Comparison of ENCODE assay signal across 8 cellular contexts in the genomic region with DNA sequence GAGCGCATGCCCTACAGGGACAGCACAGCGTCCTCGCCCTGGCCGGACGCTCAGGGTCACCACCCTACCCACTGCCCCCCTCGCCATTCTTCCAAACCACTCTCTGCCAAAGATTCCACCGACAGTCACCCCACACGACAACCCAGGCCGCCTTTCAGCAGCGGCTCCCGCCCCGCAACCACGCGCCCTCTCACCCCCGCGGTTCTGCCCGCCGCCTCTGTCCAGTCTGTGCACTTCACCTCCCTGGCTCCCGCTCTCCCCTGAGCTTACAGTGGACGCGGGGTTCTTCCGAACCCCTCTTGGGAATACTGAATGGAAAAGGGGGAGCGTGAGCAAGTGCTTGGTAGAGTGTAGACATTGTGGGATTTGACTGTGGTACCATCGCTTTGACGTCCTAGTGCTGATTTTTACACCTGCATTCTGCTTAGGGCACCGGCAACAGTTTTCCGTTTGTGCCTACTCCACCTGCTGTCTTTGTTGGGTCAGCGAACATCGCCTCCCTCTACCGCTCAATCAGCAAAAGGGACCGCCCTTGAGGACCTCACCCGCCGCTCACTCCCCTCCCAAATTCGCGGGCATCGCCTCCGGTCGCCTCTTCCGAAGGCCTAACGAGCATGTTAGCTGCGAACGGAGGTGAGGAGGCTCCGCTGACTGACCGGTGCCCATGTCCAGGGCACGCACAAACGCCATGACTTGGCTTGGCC.
DNase-seq lines count a peak whose midpoint lies in the region; ATAC-seq and TF ChIP-seq lines count a peak whose summit lies in the region.
"Not testable (repeated sequence)": the region's sequence is repeated elsewhere in the genome, so short reads cannot be mapped to it uniquely, and the experiment has no call there.

No MANE protein-coding gene starts in this region.

- H3K23ac ChIP-seq in neuronal stem cell (ENCODE audit: low read depth, low read length, poor library complexity): not testable (repeated sequence)

- not testable (repeated sequence) for H3K18ac ChIP-seq in neuronal stem cell (ENCODE audit: low read length)

- CTCF ChIA-PET in CD8-positive, alpha-beta T cell (lab: Charles Lee): not testable (repeated sequence)

- H3K14ac ChIP-seq in neuronal stem cell (ENCODE audit: low read length): not testable (repeated sequence)

- H3K4me3 Mint-ChIP-seq in CD8-positive, alpha-beta T cell: peak overlapping the region; percentile 84
- peak overlapping the region; percentile 82 for H3K4me3 Mint-ChIP-seq in activated naive CD8-positive, alpha-beta T cell

- peak overlapping the region; percentile 33 for H3K4me2 ChIP-seq in neuronal stem cell (ENCODE audit: insufficient read depth, low read length, poor library complexity, severe bottlenecking)

- not testable (repeated sequence) for TF ChIP-seq EP300 in stomach (IDR thresholded peaks at IDR 0.05)

- POLR2A ChIA-PET in CD8-positive, alpha-beta T cell (lab: Charles Lee): not testable (repeated sequence)

- not testable (repeated sequence) for H2BK120ac ChIP-seq in neuronal stem cell (ENCODE audit: low read depth, low read length)

- whole genome bisulfite sequencing in neuronal stem cell (ENCODE audit: extremely low coverage in 2 of 2, insufficient read length in 2 of 2, insufficient replicate concordance in 1 of 2), 2 donors: no CpG with 5 or more reads among the region's 46 CpGs
- 6 to 25% (median 11%) methylated on average over 14 to 44 of the region's 46 CpGs for WGBS in stomach, 5 donors

- not testable (repeated sequence) for H2BK5ac ChIP-seq in neuronal stem cell (ENCODE audit: low read length)

- not testable (repeated sequence) for H3K27me3 Mint-ChIP-seq in CD8-positive, alpha-beta T cell (ENCODE audit: low read depth); activated naive CD8-positive, alpha-beta T cell

- H4K91ac ChIP-seq in neuronal stem cell (ENCODE audit: low read depth, low read length, poor library complexity): not testable (repeated sequence)

- H3K27ac ChIP-seq in CD8-positive, alpha-beta T cell (ENCODE audit: low read depth, low read length); Peyer's patch; effector memory CD4-positive, alpha-beta T cell (ENCODE audit: insufficient read depth, low read length, poor library complexity, severe bottlenecking); neuronal stem cell (replicated peaks; ENCODE audit: low read length); stomach: not testable (repeated sequence)

- H3K79me1 ChIP-seq in neuronal stem cell (ENCODE audit: low read depth, low read length): not testable (repeated sequence)

- H3K27me3 ChIP-seq in CD8-positive, alpha-beta T cell (ENCODE audit: insufficient read depth, low read length); Peyer's patch; effector memory CD4-positive, alpha-beta T cell (replicated peaks; ENCODE audit: control insufficient read depth, insufficient read depth, low read length, poor library complexity, severe bottlenecking): not testable (repeated sequence)
- H3K27me3 ChIP-seq in iPS-15b (ENCODE audit: control insufficient read depth, insufficient read depth, low read length) (peaks cover 23% of the 10 kb centered on the region), neuronal stem cell (ENCODE audit: control insufficient read depth in 3 of 3, insufficient read depth in 3 of 3, low read depth in 1 of 3, low read length in 3 of 3) (peaks cover 0 to 14% (median 0%) of the 10 kb centered on the region in 3 experiments), stomach (peaks cover 0 to 28% (median 13%) of the 10 kb centered on the region in 3 donors)

- ATAC-seq in CD8-positive, alpha-beta T cell: peak; percentile 29

- not testable (repeated sequence) for TF ChIP-seq POLR2A in Peyer's patch (IDR thresholded peaks at IDR 0.05); stomach (IDR thresholded peaks at IDR 0.05)

- peak in 1 of 7 experiments; percentile 7 for DNase-seq in CD8-positive, alpha-beta T cell
- DNase-seq in Peyer's patch: peak in 1 of 3 donors; percentile 43
- peak; percentile 67 for DNase-seq in activated CD8-positive, alpha-beta memory T cell treated with anti-CD3 and anti-CD28 coated beads for 24 hours
- not testable (repeated sequence) for DNase-seq in effector memory CD4-positive, alpha-beta T cell; neuronal stem cell (ENCODE audit: low spot score); stomach

- H3K9me3 ChIP-seq in CD8-positive, alpha-beta T cell (ENCODE audit: low read length); Peyer's patch; effector memory CD4-positive, alpha-beta T cell (ENCODE audit: control insufficient read depth, low read length); iPS-15b (ENCODE audit: control insufficient read depth, insufficient read depth, low read length); neuronal stem cell (replicated peaks in 1 of 2; ENCODE audit: control insufficient read depth in 2 of 2, insufficient read depth in 1 of 2, low read depth in 1 of 2, low read length in 2 of 2); stomach: not testable (repeated sequence)

- intact Hi-C loops in CD8-positive, alpha-beta T cell (cut with DNase I, micrococcal nuclease); stomach (cut with DNase I; ENCODE audit: low total_unique reads): not testable (repeated sequence)

- H3K9me3 Mint-ChIP-seq in CD8-positive, alpha-beta T cell; activated naive CD8-positive, alpha-beta T cell (ENCODE audit: low read depth): not testable (repeated sequence)

- not testable (repeated sequence) for H3K36me3 Mint-ChIP-seq in CD8-positive, alpha-beta T cell; activated naive CD8-positive, alpha-beta T cell

- not testable (repeated sequence) for H3K9ac ChIP-seq in iPS-15b (ENCODE audit: low read depth, low read length); neuronal stem cell (ENCODE audit: low read depth, low read length, poor library complexity)

- H3K4ac ChIP-seq in neuronal stem cell (ENCODE audit: low read length): not testable (repeated sequence)

- H3K4me3 ChIP-seq in CD8-positive, alpha-beta T cell (ENCODE audit: low read depth, low read length): peak overlapping the region; percentile 41
- H3K4me3 ChIP-seq in Peyer's patch (peak overlapping the region in 3 of 4 donors; percentile 2 to 33 (median 27)), iPS-15b (ENCODE audit: low read depth, low read length) (peak overlapping the region; percentile 41), neuronal stem cell (ENCODE audit: low read length in 2 of 2) (peak overlapping the region in 1 of 2 donors; percentile 62), stomach (peak overlapping the region; percentile 19 to 39 (median 26))
- peak overlapping the region; percentile 32 for H3K4me3 ChIP-seq in effector memory CD4-positive, alpha-beta T cell (ENCODE audit: insufficient read depth, low read depth, low read length, poor library complexity, severe bottlenecking)

- not testable (repeated sequence) for H2AFZ ChIP-seq in neuronal stem cell (ENCODE audit: low read length)

- not testable (repeated sequence) for H3K27ac Mint-ChIP-seq in CD8-positive, alpha-beta T cell; activated naive CD8-positive, alpha-beta T cell

- H2BK12ac ChIP-seq in neuronal stem cell (ENCODE audit: low read length): not testable (repeated sequence)

- not testable (repeated sequence) for H2AK5ac ChIP-seq in neuronal stem cell (ENCODE audit: low read depth, low read length)

- H2BK15ac ChIP-seq in neuronal stem cell (ENCODE audit: low read length): not testable (repeated sequence)

- peaks cover 12% of the 10 kb centered on the region for H3K4me1 Mint-ChIP-seq in CD8-positive, alpha-beta T cell (ENCODE audit: low read depth)
- H3K4me1 Mint-ChIP-seq in activated naive CD8-positive, alpha-beta T cell (ENCODE audit: low read depth): peaks cover 14% of the 10 kb centered on the region

- H3K36me3 ChIP-seq in CD8-positive, alpha-beta T cell (ENCODE audit: insufficient read depth, low read length); Peyer's patch; effector memory CD4-positive, alpha-beta T cell (ENCODE audit: control insufficient read depth, insufficient read depth, low read length); iPS-15b (ENCODE audit: control insufficient read depth, insufficient read depth, low read length); neuronal stem cell (replicated peaks in 1 of 2; ENCODE audit: control insufficient read depth in 2 of 2, insufficient read depth in 2 of 2, low read length in 2 of 2); stomach: not testable (repeated sequence)

- not testable (repeated sequence) for H4K8ac ChIP-seq in neuronal stem cell (ENCODE audit: low read depth, low read length)

- not testable (repeated sequence) for TF ChIP-seq CTCF in CD8-positive, alpha-beta T cell (IDR thresholded peaks at IDR 0.05); Peyer's patch (IDR thresholded peaks at IDR 0.05); stomach (IDR thresholded peaks at IDR 0.05)

- not testable (repeated sequence) for H3K4me1 ChIP-seq in CD8-positive, alpha-beta T cell (ENCODE audit: insufficient read depth, low read length); Peyer's patch; effector memory CD4-positive, alpha-beta T cell (ENCODE audit: control insufficient read depth, insufficient read depth, low read length, poor library complexity, severe bottlenecking); iPS-15b (ENCODE audit: control insufficient read depth, insufficient read depth, low read length); neuronal stem cell (ENCODE audit: control insufficient read depth in 2 of 2, insufficient read depth in 1 of 2, low read depth in 1 of 2, low read length in 2 of 2)
- H3K4me1 ChIP-seq in stomach: peaks cover 4 to 16% (median 7%) of the 10 kb centered on the region in 4 donors
